11 cellular contexts compared by ENCODE assay signal in genomic region chr2:177291701-177292100, GRCh38.
"Had no signal": no experiment of that assay in that cellular context is flagged by ENCODE, and none has a peak within 500 bp of the region (broad histone marks: within the 10 kb centered on the region; RNA-seq: fewer than 3 reads in every experiment).

No MANE protein-coding gene starts in this region.

- H3K9me3 Mint-ChIP-seq: mesothelial cell of epicardium had no signal

- H3K27ac Mint-ChIP-seq: mesothelial cell of epicardium had no signal

- H3K4me3 Mint-ChIP-seq: mesothelial cell of epicardium had no signal

- H3K9me3 ChIP-seq: esophagus muscularis mucosa, lower lobe of right lung, neutrophil, transverse colon had no signal

- H3K36me3 Mint-ChIP-seq: mesothelial cell of epicardium had no signal

- H3K27me3 ChIP-seq: cardiac muscle cell, esophagus muscularis mucosa, neutrophil, transverse colon had no signal

- H3K36me3 ChIP-seq: cardiac muscle cell, esophagus muscularis mucosa, neutrophil, transverse colon had no signal

- H3K4me3 ChIP-seq: cardiac muscle cell, esophagus muscularis mucosa, lower lobe of right lung, transverse colon had no signal

- ATAC-seq: left cardiac atrium, lower lobe of right lung had no signal

- DNase-seq: activated effector memory CD4-positive, alpha-beta T cell treated with Interleukin-2 at 50 U/mL for 16 hours; left cardiac atrium; lower lobe of right lung; retina; stimulated activated CD4-positive, alpha-beta T cell treated with anti-CD3 and anti-CD28 coated beads, Interleukin-15, amount 100 ng/mL, for 24 hours; stimulated activated CD4-positive, alpha-beta T cell treated with anti-CD3 and anti-CD28 coated beads, Interleukin-4, amount 100 ng/mL, for 4 hours; transverse colon had no signal
